11 cellular contexts compared by ENCODE assay signal in genomic region chr1:11842154-11843041, GRCh38. TPM values are rescaled to one million over a fixed set of nuclear protein-coding genes. Genes with fewer than 3 reads are reported as not detected.
DNase-seq lines count a peak whose midpoint lies in the region; ATAC-seq, FAIRE-seq and TF ChIP-seq lines count a peak whose summit lies in the region.
"Had no signal": no experiment of that assay in that cellular context is flagged by ENCODE, and none has a peak within 500 bp of the region (broad histone marks: within the 10 kb centered on the region; RNA-seq: fewer than 3 reads in every experiment).

No MANE protein-coding gene starts in this region.

- no peaks in the 10 kb centered on the region for H3K9me3 ChIP-seq in upper lobe of right lung

- no peak for FAIRE-seq in RCC 7860 (lab: Jason Lieb, UNC)
- FAIRE-seq: colon had no signal

- H3K27ac ChIP-seq in upper lobe of right lung = no peak overlapping the region

- intact Hi-C loops in upper lobe of right lung (cut with DNase I) = no loop called here

- TF ChIP-seq CTCF in upper lobe of right lung (IDR thresholded peaks at IDR 0.05) = no peak

- DNase-seq in SIG-M5 treated with dmso at 0.1 percent for 504 hours (lab: John Stamatoyannopoulos, UW; ENCODE audit: unreplicated experiment) = peak; percentile 15
- no peak for DNase-seq in SIG-M5 (lab: John Stamatoyannopoulos, UW)
- DNase-seq in OCI-M1 (lab: John Stamatoyannopoulos, UW) = peak; percentile 98
- DNase-seq in foreskin melanocyte = peak; percentile 91
- no peak for DNase-seq in upper lobe of right lung
- DNase-seq in RCC 7860 (ENCODE audit: low spot score) = no peak

- H3K4me1 ChIP-seq in upper lobe of right lung = no peaks in the 10 kb centered on the region

- ATAC-seq in upper lobe of right lung (peak; percentile 25), GM19035 (IDR thresholded peaks at IDR 0.05; ENCODE audit: unreplicated experiment) (no peak), HG02885 (IDR thresholded peaks at IDR 0.05; ENCODE audit: poor library complexity, unreplicated experiment) (no peak)
- ATAC-seq: sciatic nerve had no signal

- H3K4me3 ChIP-seq in upper lobe of right lung = no peak overlapping the region

- peaks cover 73% of the 10 kb centered on the region for H3K36me3 ChIP-seq in upper lobe of right lung

- no peaks in the 10 kb centered on the region for H3K27me3 ChIP-seq in upper lobe of right lung

RNA-seq across cellular contexts. Expression of gene NPPA, which starts 5.2 kb away (rescaled TPM):
- total RNA-seq in upper lobe of right lung = 8.4 TPM
- total RNA-seq: RPMI7951 had no signal

RNA-seq across cellular contexts. Expression of gene NPPB, which starts 16.3 kb away (rescaled TPM):
- total RNA-seq in upper lobe of right lung = 0.81 TPM
- total RNA-seq: RPMI7951, sciatic nerve had no signal

RNA-seq across cellular contexts. Expression of gene CLCN6, which starts 36.4 kb away (rescaled TPM):
- 33.7 TPM for total RNA-seq in upper lobe of right lung

RNA-seq across cellular contexts. Expression of gene MTHFR, which starts 36.6 kb away (rescaled TPM):
- 45.4 TPM for total RNA-seq in upper lobe of right lung

Comparison
In these comparisons a context has a peak if more than half of its experiments do, and no peak if none do; other contexts are left out.
1. DNase-seq: peak in SIG-M5 treated with dmso at 0.1 percent for 504 hours (single experiment), OCI-M1 (single experiment) and foreskin melanocyte (single experiment); none in SIG-M5 (single experiment), upper lobe of right lung (single experiment) and RCC 7860 (single experiment).